Comparison of ENCODE assay signal across 23 cellular contexts in genomic region chr1:235315735-235316134, GRCh38.
"Had no signal": no experiment of that assay in that cellular context is flagged by ENCODE, and none has a peak within 500 bp of the region (broad histone marks: within the 10 kb centered on the region; RNA-seq: fewer than 3 reads in every experiment).

No MANE protein-coding gene starts in this region.

- H3K4me3 ChIP-seq: colonic mucosa, gastroesophageal sphincter, heart left ventricle, left ventricle myocardium inferior, right atrium auricular region, thyroid gland had no signal

- H3K27me3 ChIP-seq: brain microvascular endothelial cell, colonic mucosa, gastroesophageal sphincter, heart left ventricle, right atrium auricular region, thyroid gland had no signal

- ATAC-seq: esophagus mucosa, gastroesophageal sphincter, heart left ventricle had no signal

- H3K4me3 Mint-ChIP-seq: nephron progenitor cell had no signal

- H3K4me1 ChIP-seq: colonic mucosa had no signal

- H3K9me3 Mint-ChIP-seq: immature natural killer cell had no signal

- H3K9me3 ChIP-seq: colonic mucosa, gastroesophageal sphincter, heart left ventricle, left ventricle myocardium inferior, right atrium auricular region, thyroid gland had no signal

- H3K36me3 ChIP-seq: colonic mucosa, left ventricle myocardium inferior, right atrium auricular region, thyroid gland had no signal

- H3K27ac ChIP-seq: brain microvascular endothelial cell, colonic mucosa, gastroesophageal sphincter, heart left ventricle, left ventricle myocardium inferior, right atrium auricular region, thyroid gland had no signal

- H3K27ac Mint-ChIP-seq: immature natural killer cell, nephron progenitor cell had no signal

- DNase-seq: activated CD4-positive, alpha-beta T cell treated with anti-CD3 and anti-CD28 coated beads, Interleukin-2, amount 50 U/mL, for 1 hour; activated CD4-positive, CD25-positive, alpha-beta regulatory T cell treated with anti-CD3 and anti-CD28 coated beads, Interleukin-2, amount 50 U/mL, for 72 hours; activated effector memory CD4-positive, alpha-beta T cell treated with Interleukin-2 at 50 U/mL for 16 hours; activated naive CD4-positive, alpha-beta T cell treated with anti-CD3 and anti-CD28 coated beads, Interleukin-2, amount 50 U/mL, for 16 hours; activated T-cell treated with anti-CD3 and anti-CD28 coated beads for 4 hours; aorta; brain microvascular endothelial cell; central memory CD4-positive, alpha-beta T cell; colonic mucosa; heart left ventricle; immature natural killer cell; kidney glomerular epithelial cell; left ventricle myocardium inferior; mammary epithelial cell; nephron progenitor cell; occipital lobe; stimulated activated CD4-positive, alpha-beta T cell treated with anti-CD3 and anti-CD28 coated beads, Interleukin-2, amount 100 ng/mL, for 24 hours; stimulated activated naive CD4-positive, alpha-beta T cell treated with Interleukin-2 at 50 U/mL for 16 hours; T-helper 9 cell; thyroid gland had no signal
